In genomic region chrX:55451125-55451524, GRCh38 we compare ENCODE assay signal across 8 cellular contexts. TPM values are rescaled to one million over a fixed set of nuclear protein-coding genes. Genes with fewer than 3 reads are reported as not detected.
DNase-seq lines count a peak whose midpoint lies in the region; ATAC-seq and TF ChIP-seq lines count a peak whose summit lies in the region.

No MANE protein-coding gene starts in this region.

- H3K27ac ChIP-seq in left ventricle myocardium inferior (replicated peaks) (peak overlapping the region; percentile 88), WERI-Rb-1 (no peak overlapping the region), upper lobe of right lung (peak overlapping the region; percentile 81)

- peak overlapping the region; percentile 79 for H3K4me3 ChIP-seq in left ventricle myocardium inferior
- H3K4me3 ChIP-seq in WERI-Rb-1 (ENCODE audit: low read depth, low read length) = 0 out of 2 replicates have a peak overlapping the region, but pooled peaks have one; percentile 54
- peak overlapping the region; percentile 70 for H3K4me3 ChIP-seq in upper lobe of right lung

- H3K27me3 ChIP-seq in left ventricle myocardium inferior (ENCODE audit: low read depth) (no peaks in the 10 kb centered on the region), WERI-Rb-1 (ENCODE audit: insufficient read depth, low read depth, severe bottlenecking) (peaks cover 19% of the 10 kb centered on the region), upper lobe of right lung (no peaks in the 10 kb centered on the region)

- DNase-seq in left ventricle myocardium inferior = no peak
- DNase-seq in Right ventricle myocardium superior = no peak
- no peak for DNase-seq in WERI-Rb-1
- DNase-seq in left kidney (ENCODE audit: low read depth, low spot score) = peak; percentile 2
- no peak for DNase-seq in upper lobe of right lung
- DNase-seq in kidney tubule cell (ENCODE audit: low spot score) = no peak
- DNase-seq in COLO668 (lab: John Stamatoyannopoulos, UW; ENCODE audit: unreplicated experiment) = no peak
- no peak for DNase-seq in omental fat pad (ENCODE audit: low spot score)

- ATAC-seq in Right ventricle myocardium superior (ENCODE audit: poor library complexity) (no peak), upper lobe of right lung (no peak), omental fat pad (ENCODE audit: low FRiP score) (no peak)

- H3K9me3 ChIP-seq in left ventricle myocardium inferior (replicated peaks) (no peaks in the 10 kb centered on the region), WERI-Rb-1 (ENCODE audit: severe bottlenecking) (no peaks in the 10 kb centered on the region), upper lobe of right lung (no peaks in the 10 kb centered on the region)

- TF ChIP-seq CTCF in left ventricle myocardium inferior (IDR thresholded peaks at IDR 0.05; ENCODE audit: borderline replicate concordance) (no peak), WERI-Rb-1 (IDR thresholded peaks at IDR 0.05; ENCODE audit: low read depth, low read length) (no peak), upper lobe of right lung (IDR thresholded peaks at IDR 0.05) (no peak), omental fat pad (IDR thresholded peaks at IDR 0.05) (no peak)

- no peaks in the 10 kb centered on the region for H3K36me3 ChIP-seq in left ventricle myocardium inferior
- H3K36me3 ChIP-seq in WERI-Rb-1 = no peaks in the 10 kb centered on the region
- H3K36me3 ChIP-seq in upper lobe of right lung = no peaks in the 10 kb centered on the region

- intact Hi-C loops in left ventricle myocardium inferior (cut with micrococcal nuclease) = no loop called here
- intact Hi-C loops in Right ventricle myocardium superior (cut with DNase I) = no loop called here
- intact Hi-C loops in upper lobe of right lung (cut with DNase I) = no loop called here

- H3K4me1 ChIP-seq in left ventricle myocardium inferior (peaks cover 17% of the 10 kb centered on the region), upper lobe of right lung (no peaks in the 10 kb centered on the region)

RNA-seq across cellular contexts. Expression of gene MAGEH1, which starts 0.8 kb away (rescaled TPM):
- 10.7 TPM for total RNA-seq in left ventricle myocardium inferior
- total RNA-seq in Right ventricle myocardium superior = 9.5 TPM
- total RNA-seq in upper lobe of right lung = 27.2 TPM
- total RNA-seq in omental fat pad = 10 to 100 TPM; 16.0 to 38.0 (median 30.5) TPM

RNA-seq across cellular contexts. Expression of gene USP51, which starts 38.5 kb away (rescaled TPM):
- total RNA-seq in left ventricle myocardium inferior (1.4 TPM), Right ventricle myocardium superior (1.6 TPM), upper lobe of right lung (3.7 TPM), omental fat pad (1 to 10 TPM; 1.1 to 2.7 (median 1.7) TPM)
